Comparison of ENCODE assay signal across 20 cellular contexts in genomic region chr3:170267793-170268192, GRCh38. TPM values are rescaled to one million over a fixed set of nuclear protein-coding genes. Genes with fewer than 3 reads are reported as not detected.
DNase-seq lines count a peak whose midpoint lies in the region; ATAC-seq, FAIRE-seq and TF ChIP-seq lines count a peak whose summit lies in the region.
"Had no signal": no experiment of that assay in that cellular context is flagged by ENCODE, and none has a peak within 500 bp of the region (broad histone marks: within the 10 kb centered on the region; RNA-seq: fewer than 3 reads in every experiment).

No MANE protein-coding gene starts in this region.

- H3K4me1 ChIP-seq in liver (ENCODE audit: control insufficient read depth in 4 of 4, insufficient read depth in 4 of 4, low read length in 3 of 4) = peaks cover 3 to 13% (median 6%) of the 10 kb centered on the region in 4 donors
- H3K4me1 ChIP-seq in HepG2 (ENCODE audit: insufficient read depth, low read length) = peaks cover 26% of the 10 kb centered on the region
- no peaks in the 10 kb centered on the region for H3K4me1 ChIP-seq in tibial artery
- H3K4me1 ChIP-seq: BLaER1 had no signal

- no peak for FAIRE-seq in HepG2 (lab: Jason Lieb, UNC)
- FAIRE-seq: GM12892, HTR-8/SVneo had no signal

- POLR2A ChIA-PET in HepG2 (lab: Yijun Ruan, JAX) = no interaction called here

- H3K27ac ChIP-seq in liver (ENCODE audit: low read depth in 1 of 2, low read length in 2 of 2) = peak overlapping the region in 1 of 2 donors; percentile 54
- H3K27ac ChIP-seq in HepG2 (ENCODE audit: extremely low read length, insufficient read depth, low read length) = no peak overlapping the region
- no peak overlapping the region for H3K27ac ChIP-seq in tibial artery
- H3K27ac ChIP-seq: BLaER1 had no signal

- H3K9me3 ChIP-seq in liver (ENCODE audit: control insufficient read depth in 4 of 4, low read length in 3 of 4) (no peaks in the 10 kb centered on the region), HepG2 (ENCODE audit: low read length) (no peaks in the 10 kb centered on the region), tibial artery (no peaks in the 10 kb centered on the region)
- H3K9me3 ChIP-seq: BLaER1 had no signal

- TF ChIP-seq POLR2A in HepG2 (IDR thresholded peaks at IDR 0.05; ENCODE audit: insufficient read depth in 1 of 2, low read depth in 2 of 2, low read length in 2 of 2) = no peak

- WGBS in liver = 49% methylated on average over 5 of the region's 5 CpGs
- 95% methylated on average over 5 of the region's 5 CpGs for WGBS in HepG2 (ENCODE audit: low lambda C conversion rate)

- TF ChIP-seq CTCF in liver (IDR thresholded peaks at IDR 0.05; ENCODE audit: low read depth, low read length, missing input control) (no peak), HepG2 (CRISPR knock-in tag; IDR thresholded peaks at IDR 0.05) (no peak), tibial artery (IDR thresholded peaks at IDR 0.05) (no peak), GM13977 (IDR thresholded peaks at IDR 0.05; ENCODE audit: extremely low read depth, insufficient read depth, missing control alignments) (no peak)

- H3K4me3 ChIP-seq in liver (ENCODE audit: low read depth in 1 of 3, low read length in 3 of 3) (no peak overlapping the region), HepG2 (replicated peaks in 1 of 3; ENCODE audit: insufficient read depth in 1 of 3, low read depth in 2 of 3, low read length in 3 of 3) (no peak overlapping the region), tibial artery (no peak overlapping the region)
- H3K4me3 ChIP-seq: BLaER1 had no signal

- peak in 1 of 2 donors; percentile 9 for TF ChIP-seq RAD21 in liver (IDR thresholded peaks at IDR 0.05)
- no peak for TF ChIP-seq RAD21 in HepG2 (CRISPR knock-in tag; IDR thresholded peaks at IDR 0.05)

- DNase-seq in HepG2 (ENCODE audit: low spot score) (no peak), NCI-H1417 (lab: John Stamatoyannopoulos, UW) (peak in 2 of 3 experiments; percentile 48 to 83), NCI-H2081 (lab: John Stamatoyannopoulos, UW) (peak; percentile 66 to 87), left lobe of liver (ENCODE audit: low spot score) (no peak), tibial artery (no peak), GM13977 (ENCODE audit: low spot score) (no peak)
- DNase-seq: 8988T; Calu3; CD8-positive, alpha-beta T cell; DMS53; GDM1; GOT3; H7; HFFc6 had no signal

- H3K27me3 ChIP-seq in liver (ENCODE audit: control insufficient read depth in 4 of 4, insufficient read depth in 4 of 4, low read length in 3 of 4) = no peaks in the 10 kb centered on the region
- no peaks in the 10 kb centered on the region for H3K27me3 ChIP-seq in HepG2 (ENCODE audit: control insufficient read depth in 1 of 2, insufficient read depth in 2 of 2, low read length in 2 of 2)
- H3K27me3 ChIP-seq in tibial artery = no peaks in the 10 kb centered on the region
- H3K27me3 ChIP-seq: BLaER1 had no signal

- H2AFZ ChIP-seq in HepG2 (ENCODE audit: low read length) = no peak overlapping the region

- no TSS peak for BruUV-seq in HepG2 (replicated peaks; lab: Mats Ljungman, UMichigan)

- H3K9ac ChIP-seq in liver (ENCODE audit: low read depth in 1 of 2, low read length in 2 of 2) = no peak overlapping the region
- no peak overlapping the region for H3K9ac ChIP-seq in HepG2 (ENCODE audit: insufficient read depth, low read depth, low read length)
- H3K9ac ChIP-seq: BLaER1 had no signal

- no peak for TF ChIP-seq EP300 in HepG2 (IDR thresholded peaks at IDR 0.05; ENCODE audit: low read depth in 2 of 2, low read length in 2 of 2)
- no peak for TF ChIP-seq EP300 in HepG2 (CRISPR knock-in tag; IDR thresholded peaks at IDR 0.05; ENCODE audit: borderline replicate concordance)

- intact Hi-C loops in HepG2 (cut with micrococcal nuclease; ENCODE audit: unreplicated experiment) (no loop called here), tibial artery (cut with DNase I; ENCODE audit: low total_unique reads) (no loop called here)

- H3K36me3 ChIP-seq in liver (ENCODE audit: control insufficient read depth in 4 of 4, insufficient read depth in 3 of 4, low read depth in 1 of 4, low read length in 3 of 4) (peaks cover 0 to 4% (median 1%) of the 10 kb centered on the region in 4 donors), HepG2 (replicated peaks in 1 of 2; ENCODE audit: control insufficient read depth in 1 of 2, insufficient read depth in 2 of 2, low read length in 2 of 2) (peaks cover 1 to 35% of the 10 kb centered on the region in 2 experiments; a peak in 3 of 5 replicates), tibial artery (peaks cover 35 to 56% (median 37%) of the 10 kb centered on the region in 3 donors)

- ATAC-seq in HepG2 (no peak), left lobe of liver (peak; percentile 79), GM21723 (IDR thresholded peaks at IDR 0.05; ENCODE audit: unreplicated experiment) (no peak)
- ATAC-seq: CD8-positive, alpha-beta T cell; HCT116 had no signal

- CTCF ChIA-PET in HepG2 (lab: Yijun Ruan, JAX; ENCODE audit: low intra/inter-chr PET ratio, low total read pairs) = no interaction called here

- in situ Hi-C loops in HepG2 (cut with HindIII; ENCODE audit: extremely low pct_ligation_motif_present, low pct_unique_long_range_greater_than_20kb) (no loop called here), GM13977 (cut with MboI; ENCODE audit: low pct_unique_long_range_greater_than_20kb, low sequenced_read_pairs, unreplicated experiment) (no loop called here)

- H3K4me2 ChIP-seq in HepG2 (ENCODE audit: low read depth, low read length) = no peak overlapping the region
- H3K4me2 ChIP-seq: BLaER1 had no signal

- H3K79me2 ChIP-seq in HepG2 (ENCODE audit: insufficient read depth, low read length) = no peaks in the 10 kb centered on the region

- H4K20me1 ChIP-seq in HepG2 (ENCODE audit: insufficient read depth, low read length) = no peaks in the 10 kb centered on the region
- H4K20me1 ChIP-seq: BLaER1 had no signal

TF ChIP-seq in liver, 16 proteins besides CTCF, POLR2A, EP300 and RAD21 (continues in another document):
- TF ChIP-seq HNF4A (conservative IDR thresholded peaks at IDR 0.05) (peak in 1 of 2 donors; percentile 28), ATF3 (IDR thresholded peaks at IDR 0.05) (no peak), JUND (IDR thresholded peaks at IDR 0.05) (no peak), GABPA (IDR thresholded peaks at IDR 0.05 in 1 of 2, conservative IDR thresholded peaks at IDR 0.05 in 1 of 2) (no peak), YY1 (IDR thresholded peaks at IDR 0.05) (peak; percentile 39), FOXA2 (IDR thresholded peaks at IDR 0.05) (peak; percentile 67), HNF4G (IDR thresholded peaks at IDR 0.05) (no peak), FOXA1 (IDR thresholded peaks at IDR 0.05) (peak; percentile 23), TAF1 (conservative IDR thresholded peaks at IDR 0.05) (no peak)
- TF ChIP-seq, protein P1, sequence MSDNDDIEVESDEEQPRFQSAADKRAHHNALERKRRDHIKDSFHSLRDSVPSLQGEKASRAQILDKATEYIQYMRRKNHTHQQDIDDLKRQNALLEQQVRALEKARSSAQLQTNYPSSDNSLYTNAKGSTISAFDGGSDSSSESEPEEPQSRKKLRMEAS (IDR thresholded peaks at IDR 0.05) = no peak

TF ChIP-seq in HepG2, 621 proteins besides CTCF, POLR2A, EP300 and RAD21 (continues in another document):
- no peak for TF ChIP-seq AGO1 (IDR thresholded peaks at IDR 0.05; ENCODE audit: low read depth, low read length, poor library complexity, severe bottlenecking)
- no peak for TF ChIP-seq ZNF737 (CRISPR knock-in tag; IDR thresholded peaks at IDR 0.05; ENCODE audit: borderline replicate concordance)
- TF ChIP-seq GLMP (CRISPR knock-in tag; IDR thresholded peaks at IDR 0.05; ENCODE audit: borderline replicate concordance) = no peak

RNA-seq across cellular contexts. Expression of gene PRKCI, which starts 45.6 kb away (rescaled TPM):
- total RNA-seq in liver (10 to 100 TPM in 1 of 2 donors, 1 to 10 TPM in 1; 9.0 to 12.7 TPM), HepG2 (2016; rRNA removed; fragmentation: Illumina TruSeq; extraction: Trizol) (30.4 and 39.1 TPM in 2 replicates), left lobe of liver (10.1 TPM)
- polyA plus RNA-seq in liver (1 to 10 TPM; 3.2 to 8.4 TPM), HepG2 (2011; rRNA removed) (11.7 and 17.2 TPM in 2 replicates)
- total RNA-seq in HepG2 (2016; cell fraction: cytosol; rRNA removed; fragmentation: Illumina TruSeq; extraction: Trizol; ENCODE audit: low read depth) = 11.6 and 12.0 TPM in 2 replicates
- 29.9 and 42.0 TPM in 2 replicates for total RNA-seq in HepG2 (2016; cell fraction: insoluble cytoplasmic fraction; rRNA removed; fragmentation: Illumina TruSeq; extraction: Trizol)
- 13.7 and 15.0 TPM in 2 replicates for total RNA-seq in HepG2 (2016; cell fraction: membrane; rRNA removed; fragmentation: Illumina TruSeq; extraction: Trizol)
- 19.8 and 28.5 TPM in 2 replicates for total RNA-seq in HepG2 (2016; cell fraction: nucleus; rRNA removed; fragmentation: Illumina TruSeq; extraction: Trizol)
- 6.2 and 9.0 TPM in 2 replicates for polyA plus RNA-seq in HepG2 (2011; cell fraction: cytosol; rRNA removed)
- 5.0 and 9.3 TPM in 2 replicates for polyA plus RNA-seq in HepG2 (2011; cell fraction: nucleus; rRNA removed)
- polyA plus RNA-seq in HepG2 (2012) = 12.9 and 22.8 TPM in 2 replicates
- 2.5 and 3.2 TPM in 2 replicates for polyA plus RNA-seq in HepG2 (2016; cell fraction: cytosol; fragmentation: Illumina TruSeq; extraction: Trizol; ENCODE audit: low read depth)
- 29.3 and 31.7 TPM in 2 replicates for polyA plus RNA-seq in HepG2 (2016; cell fraction: insoluble cytoplasmic fraction; fragmentation: Illumina TruSeq; extraction: Trizol; ENCODE audit: low read depth)
- 5.4 and 6.7 TPM in 2 replicates for polyA plus RNA-seq in HepG2 (2016; cell fraction: membrane; fragmentation: Illumina TruSeq; extraction: Trizol; ENCODE audit: low read depth)
- 25.1 and 26.3 TPM in 2 replicates for polyA plus RNA-seq in HepG2 (2016; cell fraction: nucleus; fragmentation: Illumina TruSeq; extraction: Trizol; ENCODE audit: insufficient read depth, low read depth)
- polyA minus RNA-seq in HepG2 (2011; rRNA and poly(A)+ RNA removed; ENCODE audit: low replicate concordance) = 14.9 and 45.3 TPM in 2 replicates
- polyA minus RNA-seq in HepG2 (2011; cell fraction: cytosol; rRNA and poly(A)+ RNA removed) = 20.2 and 22.9 TPM in 2 replicates
- polyA minus RNA-seq in HepG2 (2011; cell fraction: nucleus; rRNA and poly(A)+ RNA removed) = 34.5 and 41.0 TPM in 2 replicates

Comparison
In these comparisons a context has a peak if more than half of its experiments do, and no peak if none do; other contexts are left out.
1. DNase-seq: peak in NCI-H1417 (2 of 3) and NCI-H2081 (2 of 2); none in HepG2 (single experiment), left lobe of liver (single experiment), tibial artery (0 of 2) and GM13977 (single experiment).